Comparison of ENCODE assay signal across 8 cellular contexts in the genomic region with DNA sequence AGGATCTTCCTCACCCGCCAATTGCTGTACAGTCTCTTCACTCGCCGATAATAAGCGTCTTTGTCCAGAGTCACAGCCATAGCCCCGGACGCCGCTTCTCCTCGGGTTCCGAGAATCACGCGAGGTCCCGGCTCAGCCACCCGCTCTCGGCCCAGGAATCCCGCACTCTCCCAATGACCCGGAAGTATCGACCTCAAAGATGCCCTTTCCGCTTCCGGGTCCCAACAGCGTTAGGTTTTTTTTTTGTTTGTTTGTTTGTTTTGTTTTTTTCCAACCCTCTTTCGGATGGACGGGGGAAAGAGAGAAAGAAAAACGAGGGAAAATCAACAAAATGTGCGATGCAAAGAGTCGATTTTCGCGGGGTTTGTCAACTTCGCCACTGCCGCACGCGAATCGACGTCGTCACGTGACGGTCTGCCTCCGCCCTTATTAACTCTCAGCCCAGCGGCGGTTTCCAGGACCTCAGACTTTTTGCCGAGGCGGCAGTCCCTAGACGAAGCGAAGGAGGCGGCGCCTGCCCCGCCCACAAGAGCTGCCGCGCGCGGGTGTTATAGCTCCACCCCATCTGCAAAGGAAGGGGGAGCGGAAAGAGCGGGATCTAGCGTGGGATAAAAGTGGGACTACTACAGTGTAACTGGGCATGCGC. TPM values are rescaled to one million over a fixed set of nuclear protein-coding genes. Genes with fewer than 3 reads are reported as not detected.
A peak's percentile ranks its signal among the peaks of the same experiment; 100 is the strongest.
DNase-seq lines count a peak whose midpoint lies in the region; ATAC-seq and TF ChIP-seq lines count a peak whose summit lies in the region.

A gene (minus strand): TSS at position 172 of the 646 bp plus-strand sequence. CDS start 92 bp downstream, at position 80.

- H3K4me3 Mint-ChIP-seq in activated B cell treated with CpG ODN at 0.5 μM for 24 hours = peak within 1 kb of the TSS; percentile 96
- H3K4me3 Mint-ChIP-seq in immature natural killer cell = peak within 1 kb of the TSS; percentile 96 to 100 (median 97)

- WGBS in spleen, 5 donors = 0 to 1% (median 0%) methylated on average over 45 to 54 of the region's 54 CpGs

- H3K36me3 Mint-ChIP-seq in activated B cell treated with CpG ODN at 0.5 μM for 24 hours (ENCODE audit: low read depth) = peaks cover 48% of the 10 kb centered on the region
- H3K36me3 Mint-ChIP-seq in immature natural killer cell = peaks cover 0 to 7% (median 3%) of the 10 kb centered on the region in 3 donors

- no peaks in the 10 kb centered on the region for H3K27me3 Mint-ChIP-seq in activated B cell treated with CpG ODN at 0.5 μM for 24 hours
- H3K27me3 Mint-ChIP-seq in immature natural killer cell (ENCODE audit: low read depth in 3 of 3) = peaks cover 11 to 20% (median 16%) of the 10 kb centered on the region in 3 donors

- H3K9me3 ChIP-seq in spleen = no peaks in the 10 kb centered on the region

- H3K4me1 Mint-ChIP-seq in activated B cell treated with CpG ODN at 0.5 μM for 24 hours = peaks cover 40% of the 10 kb centered on the region
- H3K4me1 Mint-ChIP-seq in immature natural killer cell = peaks cover 28 to 51% of the 10 kb centered on the region in 2 donors

- DNase-seq in AG08395 (ENCODE audit: low spot score) (peak; percentile 94), NCI-H345 (lab: John Stamatoyannopoulos, UW) (peak; percentile 97), activated B cell treated with CpG ODN at 0.5 μM for 24 hours (peak; percentile 87), caudate nucleus (lab: John Stamatoyannopoulos, UW) (peak; percentile 60 to 97 (median 89)), immature natural killer cell (peak; percentile 91 to 92 (median 92)), spleen (peak; percentile 99)

- H3K4me3 ChIP-seq in spleen = peak within 1 kb of the TSS; percentile 73 to 90 (median 82)

- in situ Hi-C loops in GM18951 (cut with MboI; ENCODE audit: low sequenced_read_pairs, unreplicated experiment) = no loop called here

- TF ChIP-seq POLR2A in GM18951 (IDR thresholded peaks at IDR 0.05; ENCODE audit: extremely low read depth, insufficient read depth, insufficient read length) = peak; percentile 64
- TF ChIP-seq POLR2A in spleen (IDR thresholded peaks at IDR 0.05) = peak in 1 of 3 donors; percentile 36

- peaks cover 0 to 40% (median 22%) of the 10 kb centered on the region in 6 donors for H3K36me3 ChIP-seq in spleen

- H3K27ac Mint-ChIP-seq in activated B cell treated with CpG ODN at 0.5 μM for 24 hours (peak within 1 kb of the TSS; percentile 99), immature natural killer cell (peak within 1 kb of the TSS; percentile 98 to 99 (median 99))

- POLR2A ChIA-PET in activated B cell treated with CpG ODN at 0.5 μM for 24 hours (lab: Charles Lee) = interaction anchor here (0.5 to 2.3 kb wide), 14 partner anchors 30 to 1546 kb away, joined by 3 to 17 read pairs (median 3); a partner anchor contains a TSS

- peaks cover 24 to 59% (median 52%) of the 10 kb centered on the region in 6 donors for H3K4me1 ChIP-seq in spleen

- CTCF ChIA-PET in activated B cell treated with CpG ODN at 0.5 μM for 24 hours (lab: Charles Lee) = interaction anchor here (0.7 kb wide), 2 partner anchors 13 to 142 kb away, joined by 3 read pairs; no protein-coding TSS in a partner anchor

- H3K9me3 Mint-ChIP-seq in activated B cell treated with CpG ODN at 0.5 μM for 24 hours (no peaks in the 10 kb centered on the region), immature natural killer cell (no peaks in the 10 kb centered on the region)

- TF ChIP-seq CTCF in activated B cell treated with CpG ODN at 0.5 μM for 24 hours (IDR thresholded peaks at IDR 0.05) (no peak), spleen (IDR thresholded peaks at IDR 0.05 in 8 of 11, conservative IDR thresholded peaks at IDR 0.05 in 3 of 11) (peak in 6 of 11 experiments; percentile 10 to 58 (median 30))

- H3K27ac ChIP-seq in caudate nucleus (ENCODE audit: low read depth, low read length) (peak within 1 kb of the TSS; percentile 88), spleen (peak within 1 kb of the TSS; percentile 85 to 95 (median 90))

- H3K27me3 ChIP-seq in spleen (replicated peaks in 1 of 7) = no peaks in the 10 kb centered on the region

- ATAC-seq in HG03196 (IDR thresholded peaks at IDR 0.05; ENCODE audit: unreplicated experiment) = peak; percentile 95
- ATAC-seq in activated B cell treated with CpG ODN at 0.5 μM for 24 hours (ENCODE audit: low read depth) = peak; percentile 91

- intact Hi-C loops in activated B cell treated with CpG ODN at 0.5 μM for 24 hours (cut with micrococcal nuclease) = loop anchor here (1.0 kb wide), 9 partner anchors 53 to 280 kb away; a partner anchor contains a TSS
- intact Hi-C loops in spleen (cut with DNase I; ENCODE audit: low total_unique reads) = loop anchor here (10.0 kb wide), 2 partner anchors 119 to 149 kb away; a partner anchor contains a TSS

RNA-seq across cellular contexts. Expression of the gene that starts here (rescaled TPM):
- total RNA-seq in activated B cell treated with CpG ODN at 0.5 μM for 24 hours = 100 and 102 TPM in 2 replicates
- polyA plus RNA-seq in immature natural killer cell = 10 to 100 TPM; 43.2 to 91.2 (median 59.3) TPM
- 10 to 100 TPM; 53.1 to 65.3 (median 58.0) TPM for total RNA-seq in spleen
- 10 to 100 TPM; 41.3 to 56.0 (median 49.5) TPM for polyA plus RNA-seq in spleen

Comparison
In these comparisons a context has a peak if more than half of its experiments do, and no peak if none do; other contexts are left out.
1. Peak in every context shown above with its lines: DNase-seq, ATAC-seq, H3K4me3 ChIP-seq and H3K27ac ChIP-seq.